Comparison of ENCODE assay signal across 31 cellular contexts in the genomic region with DNA sequence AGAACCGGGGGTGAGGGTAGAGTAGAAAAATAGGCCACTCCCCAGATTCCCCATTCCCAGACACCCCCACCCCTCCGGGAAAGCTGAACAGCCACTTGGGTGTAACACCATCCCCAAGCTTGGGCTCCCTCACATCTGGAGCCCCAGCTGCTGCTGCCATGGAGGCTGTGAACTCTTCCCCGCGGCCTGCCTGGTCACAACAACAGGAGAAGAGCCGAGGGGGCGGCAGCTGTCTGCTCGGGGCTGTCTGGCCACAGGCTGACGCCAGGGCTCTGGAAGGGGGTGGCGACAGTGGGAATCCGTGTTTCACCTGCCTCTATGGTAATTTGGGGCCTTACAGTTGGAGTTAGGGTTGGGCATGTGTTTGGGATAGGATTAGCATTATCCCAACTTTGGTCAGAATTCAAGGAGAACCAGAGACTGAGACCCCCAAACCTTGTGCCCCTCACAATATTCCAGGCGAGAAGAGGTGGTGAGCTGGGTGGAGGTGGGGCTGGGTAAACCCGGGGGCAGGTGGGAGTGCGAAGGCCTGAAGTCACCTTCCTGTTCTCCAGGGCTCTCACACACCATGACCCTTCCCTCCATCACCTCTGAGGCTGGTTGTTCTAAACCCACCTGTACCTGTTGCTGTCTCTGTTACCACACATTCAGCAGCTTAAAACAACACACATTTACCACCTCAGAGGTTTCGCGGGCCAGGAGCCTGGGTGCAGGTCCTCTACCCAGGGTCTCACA. TPM values are rescaled to one million over a fixed set of nuclear protein-coding genes. Genes with fewer than 3 reads are reported as not detected.
DNase-seq lines count a peak whose midpoint lies in the region; ATAC-seq and TF ChIP-seq lines count a peak whose summit lies in the region.
"Had no signal": no experiment of that assay in that cellular context is flagged by ENCODE, and none has a peak within 500 bp of the region (broad histone marks: within the 10 kb centered on the region; RNA-seq: fewer than 3 reads in every experiment).

No MANE protein-coding gene starts in this region.

- peaks cover 55% of the 10 kb centered on the region for H3K4me1 Mint-ChIP-seq in nephron
- H3K4me1 Mint-ChIP-seq: B cell had no signal

- H3K4me3 ChIP-seq in SJCRH30: no peak overlapping the region; the same call in 1 of the 2 replicates
- H3K4me3 ChIP-seq: ascending aorta, gastroesophageal sphincter, GM12878, mucosa of descending colon, smooth muscle cell, thoracic aorta, uterus had no signal

- no peaks in the 10 kb centered on the region for H3K27me3 ChIP-seq in SJCRH30
- H3K27me3 ChIP-seq: ascending aorta, uterus had no signal

- DNase-seq in AG20443 (ENCODE audit: low spot score) (peak; percentile 11), GM13977 (ENCODE audit: low spot score) (peak; percentile 5), SJCRH30 (peak; percentile 90 to 93), NCI-H1105 (lab: John Stamatoyannopoulos, UW) (no peak), NCI-H748 treated with DMSO at 0.1 percent for 48 hours (lab: John Stamatoyannopoulos, UW) (no peak)
- DNase-seq in stimulated activated CD4-positive, alpha-beta T cell treated with anti-CD3 and anti-CD28 coated beads, Interleukin-4, amount 100 ng/mL, for 4 hours: no peak
- DNase-seq: activated CD4-positive, CD25-positive, alpha-beta regulatory T cell; activated gamma-delta T cell treated with Interleukin-2 at 50 U/mL for 16 hours; activated naive CD8-positive, alpha-beta T cell treated with anti-CD3 and anti-CD28 coated beads, Interleukin-2, amount 10 ng/mL, durations not matched to agents 7 days and 5 days; activated T-cell treated with anti-CD3 and anti-CD28 coated beads, Interleukin-2, amount 50 U/mL, for 24 hours; CD8-positive, alpha-beta T cell; EL; left cardiac atrium; mucosa of descending colon; NCI-H1092; NCI-H1694 treated with DMSO at 0.1 percent for 48 hours; NCI-H510A treated with DMSO at 0.1 percent for 48 hours; stimulated activated CD4-positive, alpha-beta T cell treated with anti-CD3 and anti-CD28 coated beads, Interleukin-1b, Interleukin-23, amount 100 ng/mL, for 48 hours; uterus had no signal

- H3K27ac ChIP-seq in SJCRH30: peak overlapping the region; percentile 74
- H3K27ac ChIP-seq: ascending aorta, gastroesophageal sphincter, thoracic aorta, uterus had no signal

- H3K9me3 ChIP-seq in SJCRH30 (replicated peaks): no peaks in the 10 kb centered on the region; the same call in 1 of the 2 replicates
- H3K9me3 ChIP-seq: ascending aorta, gastroesophageal sphincter, mucosa of descending colon, thoracic aorta, uterus had no signal

- peak overlapping the region; percentile 85 to 95 (median 90) for H3K27ac Mint-ChIP-seq in nephron
- H3K27ac Mint-ChIP-seq: activated naive CD8-positive, alpha-beta T cell treated with anti-CD3 and anti-CD28 coated beads, Interleukin-2, amount 10 ng/mL, durations not matched to agents 7 days and 5 days; activated T-cell treated with anti-CD3 and anti-CD28 coated beads, Interleukin-2, amount 50 U/mL, for 24 hours; B cell; CD8-positive, alpha-beta T cell; stimulated activated naive CD8-positive, alpha-beta T cell treated with anti-CD3 and anti-CD28 coated beads, Interleukin-15, Interleukin-2, amounts not matched to agents 100 ng/mL and 50 ng/mL, for 24 hours had no signal

- ATAC-seq in GM21423 (IDR thresholded peaks at IDR 0.05; ENCODE audit: unreplicated experiment): no peak
- ATAC-seq: CD8-positive, alpha-beta T cell; gastroesophageal sphincter; GM12878; left cardiac atrium; mucosa of descending colon; Panc1 had no signal

- no peak overlapping the region for H3K4me3 Mint-ChIP-seq in nephron
- H3K4me3 Mint-ChIP-seq: activated naive CD8-positive, alpha-beta T cell treated with anti-CD3 and anti-CD28 coated beads, Interleukin-2, amount 10 ng/mL, durations not matched to agents 7 days and 5 days; activated T-cell treated with anti-CD3 and anti-CD28 coated beads, Interleukin-2, amount 50 U/mL, for 24 hours; B cell; CD8-positive, alpha-beta T cell; stimulated activated naive CD8-positive, alpha-beta T cell treated with anti-CD3 and anti-CD28 coated beads, Interleukin-15, Interleukin-2, amounts not matched to agents 100 ng/mL and 50 ng/mL, for 24 hours had no signal

- no peaks in the 10 kb centered on the region for H3K36me3 Mint-ChIP-seq in nephron (ENCODE audit: low read depth)
- H3K36me3 Mint-ChIP-seq: CD8-positive, alpha-beta T cell had no signal

- H3K4me1 ChIP-seq in SJCRH30: peaks cover 53% of the 10 kb centered on the region
- H3K4me1 ChIP-seq: ascending aorta, gastroesophageal sphincter, uterus had no signal

- peaks cover 10% of the 10 kb centered on the region for H3K9me3 Mint-ChIP-seq in nephron

- H3K27me3 Mint-ChIP-seq in nephron (ENCODE audit: low read depth): peaks cover 5% of the 10 kb centered on the region
- H3K27me3 Mint-ChIP-seq: activated T-cell treated with anti-CD3 and anti-CD28 coated beads, Interleukin-2, amount 50 U/mL, for 24 hours; stimulated activated naive CD8-positive, alpha-beta T cell treated with anti-CD3 and anti-CD28 coated beads, Interleukin-15, Interleukin-2, amounts not matched to agents 100 ng/mL and 50 ng/mL, for 24 hours had no signal

- in situ Hi-C loops in GM13977 (cut with MboI; ENCODE audit: low pct_unique_long_range_greater_than_20kb, low sequenced_read_pairs, unreplicated experiment): no loop called here

- no peak for TF ChIP-seq CTCF in GM13977 (IDR thresholded peaks at IDR 0.05; ENCODE audit: extremely low read depth, insufficient read depth, missing control alignments)
- no peak for TF ChIP-seq CTCF in nephron (IDR thresholded peaks at IDR 0.05; ENCODE audit: unreplicated experiment in 3 of 3)

- no peaks in the 10 kb centered on the region for H3K36me3 ChIP-seq in SJCRH30
- H3K36me3 ChIP-seq: ascending aorta, gastroesophageal sphincter, thoracic aorta, uterus had no signal

RNA-seq across cellular contexts. Expression of gene NXPH3, which starts 29.7 kb away (rescaled TPM):
- total RNA-seq in SJCRH30 (2014; rRNA removed; shearing (Covaris generic)): 1.0 and 1.2 TPM in 2 replicates
- total RNA-seq: B cell; CD8-positive, alpha-beta T cell; HT-29; T-helper 1 cell treated with Interleukin-12 subunit alpha and Interleukin-12 subunit beta and Interleukin-4 antibody, amounts not matched to agents 30 ng/mL and 1 ng/mL, for 36 hours had no signal

RNA-seq across cellular contexts. Expression of gene NGFR, which starts 50.9 kb away (rescaled TPM):
- 104 and 105 TPM in 2 replicates for total RNA-seq in SJCRH30 (2014; rRNA removed; shearing (Covaris generic))
- total RNA-seq: HT-29 had no signal

Comparison
In these comparisons a context has a peak if more than half of its experiments do, and no peak if none do; other contexts are left out.
1. DNase-seq: peak in AG20443 (single experiment), GM13977 (single experiment) and SJCRH30 (2 of 2); none in NCI-H1105 (single experiment), stimulated activated CD4-positive, alpha-beta T cell treated with anti-CD3 and anti-CD28 coated beads, Interleukin-4, amount 100 ng/mL, for 4 hours (0 of 2) and NCI-H748 treated with DMSO at 0.1 percent for 48 hours (single experiment).